10 cellular contexts compared by ENCODE assay signal in genomic region chr15:73781038-73781925, GRCh38.
DNase-seq lines count a peak whose midpoint lies in the region; ATAC-seq and TF ChIP-seq lines count a peak whose summit lies in the region.
"Had no signal": no experiment of that assay in that cellular context is flagged by ENCODE, and none has a peak within 500 bp of the region (broad histone marks: within the 10 kb centered on the region; RNA-seq: fewer than 3 reads in every experiment).

No MANE protein-coding gene starts in this region.

- H3K27me3 ChIP-seq in RWPE2 (ENCODE audit: insufficient read depth, poor library complexity, severe bottlenecking) = no peaks in the 10 kb centered on the region

- no peaks in the 10 kb centered on the region for H3K36me3 ChIP-seq in RWPE2 (ENCODE audit: low read depth)

- ATAC-seq in RWPE2 (ENCODE audit: low read depth) (peak; percentile 41), GM18858 (IDR thresholded peaks at IDR 0.05; ENCODE audit: unreplicated experiment) (no peak), GM18907 (IDR thresholded peaks at IDR 0.05; ENCODE audit: unreplicated experiment) (no peak)

- H3K9me3 ChIP-seq in RWPE2 (ENCODE audit: severe bottlenecking) = no peaks in the 10 kb centered on the region

- no peak overlapping the region for H3K27ac ChIP-seq in RWPE2 (ENCODE audit: poor library complexity, severe bottlenecking)

- DNase-seq in 8988T (peak; percentile 46), GM03348 (ENCODE audit: low spot score) (peak; percentile 52), RWPE2 (ENCODE audit: low spot score) (no peak), fibroblast of peridontal ligament (ENCODE audit: extremely low read depth) (peak; percentile 10), GDM1 (lab: John Stamatoyannopoulos, UW) (no peak), Ammon's horn (ENCODE audit: low spot score) (no peak)
- DNase-seq: aorta, midbrain had no signal

- peaks cover 7% of the 10 kb centered on the region for H3K4me1 ChIP-seq in RWPE2 (ENCODE audit: insufficient read depth, poor library complexity, severe bottlenecking)

- H3K4me3 ChIP-seq in RWPE2 (ENCODE audit: severe bottlenecking) = no peak overlapping the region

- peak; percentile 80 for TF ChIP-seq CTCF in RWPE2 (IDR thresholded peaks at IDR 0.05; ENCODE audit: poor library complexity, severe bottlenecking)

Comparison
In these comparisons a context has a peak if more than half of its experiments do, and no peak if none do; other contexts are left out.
1. DNase-seq: peak in 8988T (single experiment), GM03348 (single experiment) and fibroblast of peridontal ligament (single experiment); none in RWPE2 (single experiment), GDM1 (single experiment) and Ammon's horn (single experiment).